21 cellular contexts compared by ENCODE assay signal in the genomic region with DNA sequence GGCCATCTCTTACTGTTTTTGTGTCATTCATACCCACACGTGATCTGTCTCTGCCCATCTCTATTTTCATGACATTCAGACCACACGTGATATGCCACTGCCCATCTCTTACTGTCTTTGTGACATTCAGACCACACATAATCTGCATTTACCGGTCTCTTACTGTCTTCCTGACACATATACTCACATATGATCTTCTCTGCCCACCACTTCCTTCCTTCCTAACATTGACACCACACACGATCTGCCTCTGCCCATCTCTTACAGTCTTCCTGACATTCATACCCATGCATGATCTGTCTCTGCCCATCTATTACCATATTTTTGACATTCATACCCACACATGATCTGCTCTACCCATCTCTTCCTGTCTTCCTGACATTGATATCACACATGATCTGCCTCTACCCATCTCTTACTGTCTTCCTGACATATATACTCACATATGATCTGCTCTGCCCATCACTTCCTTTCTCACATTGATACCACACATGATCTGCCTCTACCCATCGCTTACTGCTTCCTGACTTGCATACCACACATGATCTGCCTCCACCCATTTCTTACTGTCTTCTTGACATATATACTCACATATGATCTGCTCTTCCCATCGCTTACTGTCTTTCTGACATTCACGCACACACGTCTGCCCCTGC.
"Had no signal": no experiment of that assay in that cellular context is flagged by ENCODE, and none has a peak within 500 bp of the region (broad histone marks: within the 10 kb centered on the region; RNA-seq: fewer than 3 reads in every experiment).

No MANE protein-coding gene starts in this region.

- H3K4me3 Mint-ChIP-seq: dendritic cell treated with granulocyte-macrophage colony-stimulating factor and Interleukin-4, amounts not matched to agents 40 ng/mL and 50 ng/mL, for 4 days; effector memory CD8-positive, alpha-beta T cell; naive B cell; neural crest cell; stimulated activated effector memory CD8-positive, alpha-beta T cell treated with anti-CD3 and anti-CD28 coated beads, Interleukin-12 subunit alpha, Interleukin-12 subunit beta, amount 100 ng/mL, for 72 hours; stimulated activated naive CD8-positive, alpha-beta T cell treated with anti-CD3 and anti-CD28 coated beads, Interleukin-15, Interleukin-2, amounts not matched to agents 100 ng/mL and 50 ng/mL, for 24 hours had no signal

- H3K36me3 ChIP-seq: esophagus muscularis mucosa, gastrocnemius medialis, heart right ventricle, transverse colon had no signal

- DNase-seq: effector memory CD8-positive, alpha-beta T cell; gastrocnemius medialis; heart right ventricle; hypothalamus; kidney glomerular epithelial cell; mesendoderm; naive B cell; right cardiac atrium; stimulated activated CD4-positive, alpha-beta T cell treated with anti-CD3 and anti-CD28 coated beads, Interleukin-2, amount 100 ng/mL, for 48 hours; stimulated activated CD8-positive, alpha-beta memory T cell treated with anti-CD3 and anti-CD28 coated beads, Interleukin-4, amount 100 ng/mL, for 48 hours; testis; transverse colon had no signal

- H3K4me3 ChIP-seq: esophagus muscularis mucosa, gastrocnemius medialis, heart right ventricle, smooth muscle cell, testis, transverse colon had no signal

- ATAC-seq: effector memory CD8-positive, alpha-beta T cell; gastrocnemius medialis; heart right ventricle; right cardiac atrium; stimulated activated effector memory CD8-positive, alpha-beta T cell treated with anti-CD3 and anti-CD28 coated beads, Interleukin-12 subunit alpha, Interleukin-12 subunit beta, amount 100 ng/mL, for 72 hours had no signal

- H3K27ac ChIP-seq: epithelial cell of prostate, esophagus muscularis mucosa, gastrocnemius medialis, heart right ventricle, testis, transverse colon had no signal

- H3K27me3 ChIP-seq: testis, transverse colon had no signal

- H3K4me1 ChIP-seq: esophagus muscularis mucosa, gastrocnemius medialis, heart right ventricle, testis, transverse colon had no signal

- H3K27ac Mint-ChIP-seq: dendritic cell treated with granulocyte-macrophage colony-stimulating factor and Interleukin-4, amounts not matched to agents 40 ng/mL and 50 ng/mL, for 4 days; effector memory CD8-positive, alpha-beta T cell; naive B cell; stimulated activated effector memory CD8-positive, alpha-beta T cell treated with anti-CD3 and anti-CD28 coated beads, Interleukin-12 subunit alpha, Interleukin-12 subunit beta, amount 100 ng/mL, for 72 hours; stimulated activated naive CD8-positive, alpha-beta T cell treated with anti-CD3 and anti-CD28 coated beads, Interleukin-15, Interleukin-2, amounts not matched to agents 100 ng/mL and 50 ng/mL, for 24 hours had no signal

- FAIRE-seq: colon, islet of Langerhans had no signal

- H3K9me3 ChIP-seq: esophagus muscularis mucosa, gastrocnemius medialis, heart right ventricle, testis, transverse colon had no signal

- H3K9me3 Mint-ChIP-seq: dendritic cell treated with granulocyte-macrophage colony-stimulating factor and Interleukin-4, amounts not matched to agents 40 ng/mL and 50 ng/mL, for 4 days; neural crest cell; stimulated activated effector memory CD8-positive, alpha-beta T cell treated with anti-CD3 and anti-CD28 coated beads, Interleukin-12 subunit alpha, Interleukin-12 subunit beta, amount 100 ng/mL, for 72 hours; stimulated activated naive CD8-positive, alpha-beta T cell treated with anti-CD3 and anti-CD28 coated beads, Interleukin-15, Interleukin-2, amounts not matched to agents 100 ng/mL and 50 ng/mL, for 24 hours had no signal

- H3K27me3 Mint-ChIP-seq: dendritic cell treated with granulocyte-macrophage colony-stimulating factor and Interleukin-4, amounts not matched to agents 40 ng/mL and 50 ng/mL, for 4 days; stimulated activated naive CD8-positive, alpha-beta T cell treated with anti-CD3 and anti-CD28 coated beads, Interleukin-15, Interleukin-2, amounts not matched to agents 100 ng/mL and 50 ng/mL, for 24 hours had no signal

- H3K36me3 Mint-ChIP-seq: naive B cell; stimulated activated effector memory CD8-positive, alpha-beta T cell treated with anti-CD3 and anti-CD28 coated beads, Interleukin-12 subunit alpha, Interleukin-12 subunit beta, amount 100 ng/mL, for 72 hours had no signal

- H3K4me1 Mint-ChIP-seq: naive B cell; neural crest cell; stimulated activated effector memory CD8-positive, alpha-beta T cell treated with anti-CD3 and anti-CD28 coated beads, Interleukin-12 subunit alpha, Interleukin-12 subunit beta, amount 100 ng/mL, for 72 hours had no signal
